18 cellular contexts compared by ENCODE assay signal in the genomic region with DNA sequence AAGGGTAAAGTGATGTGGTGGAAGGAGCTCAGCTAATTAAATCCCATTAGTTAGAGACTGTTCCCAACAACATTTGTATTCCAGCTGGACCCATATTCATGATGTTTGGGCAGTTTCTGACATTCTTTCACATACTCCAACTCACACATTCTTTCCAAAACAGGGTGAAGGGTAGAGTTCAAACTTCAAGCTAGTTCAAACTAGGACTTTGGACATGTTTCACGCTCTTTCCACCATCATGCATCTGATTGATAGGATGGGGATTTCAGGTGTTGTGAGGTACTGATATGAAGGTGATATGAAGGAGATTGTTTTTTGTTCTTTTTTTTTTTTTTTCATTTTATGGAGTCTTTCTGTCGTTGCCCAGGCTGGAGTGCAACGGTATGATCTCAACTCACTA.
DNase-seq lines count a peak whose midpoint lies in the region; ATAC-seq and TF ChIP-seq lines count a peak whose summit lies in the region.
"Had no signal": no experiment of that assay in that cellular context is flagged by ENCODE, and none has a peak within 500 bp of the region (broad histone marks: within the 10 kb centered on the region; RNA-seq: fewer than 3 reads in every experiment).

No MANE protein-coding gene starts in this region.

- H3K4me2 ChIP-seq in Karpas-422 (ENCODE audit: low read depth, low read length, poor library complexity, severe bottlenecking), result no peak overlapping the region
- H3K4me2 ChIP-seq: BLaER1 had no signal

- H3K27ac ChIP-seq in Karpas-422 (ENCODE audit: low read length) (no peak overlapping the region), liver (ENCODE audit: low read depth in 1 of 2, low read length in 2 of 2) (no peak overlapping the region)
- H3K27ac ChIP-seq: BLaER1, GM23248 had no signal

- no peak for TF ChIP-seq RAD21 in liver (IDR thresholded peaks at IDR 0.05)

- ATAC-seq in GM21737 (IDR thresholded peaks at IDR 0.05; ENCODE audit: unreplicated experiment), result no peak
- ATAC-seq: HCT116 had no signal

- no peaks in the 10 kb centered on the region for H3K36me3 ChIP-seq in Karpas-422 (ENCODE audit: insufficient read depth, low read length)
- H3K36me3 ChIP-seq in liver (ENCODE audit: control insufficient read depth in 4 of 4, insufficient read depth in 3 of 4, low read depth in 1 of 4, low read length in 3 of 4), result no peaks in the 10 kb centered on the region
- H3K36me3 ChIP-seq: BLaER1 had no signal

- H3K27ac Mint-ChIP-seq in nephron progenitor cell, result peak overlapping the region; percentile 87
- peak overlapping the region; percentile 95 for H3K27ac Mint-ChIP-seq in type B pancreatic cell
- H3K27ac Mint-ChIP-seq: CD4-positive, alpha-beta memory T cell; HFFc6; IgD-negative memory B cell had no signal

- no peak overlapping the region for H3K9ac ChIP-seq in Karpas-422 (ENCODE audit: low read length)
- H3K9ac ChIP-seq in liver (ENCODE audit: low read depth in 1 of 2, low read length in 2 of 2), result no peak overlapping the region
- H3K9ac ChIP-seq: BLaER1, GM23248 had no signal

- H3K27me3 ChIP-seq in Karpas-422 (ENCODE audit: low read length) (no peaks in the 10 kb centered on the region), liver (ENCODE audit: control insufficient read depth in 4 of 4, insufficient read depth in 4 of 4, low read length in 3 of 4) (no peaks in the 10 kb centered on the region)
- H3K27me3 ChIP-seq: BLaER1 had no signal

- H3K4me1 ChIP-seq in Karpas-422 (ENCODE audit: low read length) (no peaks in the 10 kb centered on the region), liver (ENCODE audit: control insufficient read depth in 4 of 4, insufficient read depth in 4 of 4, low read length in 3 of 4) (peaks cover 8 to 18% (median 12%) of the 10 kb centered on the region in 4 donors)
- H3K4me1 ChIP-seq: BLaER1 had no signal

- H3K9me3 ChIP-seq in Karpas-422 (ENCODE audit: low read length), result no peaks in the 10 kb centered on the region
- H3K9me3 ChIP-seq in liver (ENCODE audit: control insufficient read depth in 4 of 4, low read length in 3 of 4), result no peaks in the 10 kb centered on the region
- H3K9me3 ChIP-seq: BLaER1 had no signal

- no peaks in the 10 kb centered on the region for H3K9me2 ChIP-seq in Karpas-422 (replicated peaks; ENCODE audit: insufficient read depth, low read length)

- H3K79me2 ChIP-seq in Karpas-422 (ENCODE audit: low read length), result no peaks in the 10 kb centered on the region

- no peaks in the 10 kb centered on the region for H3K4me1 Mint-ChIP-seq in nephron progenitor cell
- no peaks in the 10 kb centered on the region for H3K4me1 Mint-ChIP-seq in type B pancreatic cell (ENCODE audit: unreplicated experiment)
- H3K4me1 Mint-ChIP-seq: CD14-positive monocyte; CD4-positive, alpha-beta memory T cell; IgD-negative memory B cell had no signal

- TF ChIP-seq CTCF in liver (IDR thresholded peaks at IDR 0.05; ENCODE audit: low read depth, low read length, missing input control), result no peak
- TF ChIP-seq CTCF in nephron progenitor cell (IDR thresholded peaks at IDR 0.05), result no peak
- no peak for TF ChIP-seq CTCF in type B pancreatic cell (conservative IDR thresholded peaks at IDR 0.05)

- no peak overlapping the region for H3K4me3 ChIP-seq in Karpas-422 (ENCODE audit: low read length)
- H3K4me3 ChIP-seq in liver (ENCODE audit: low read depth in 1 of 3, low read length in 3 of 3), result no peak overlapping the region
- H3K4me3 ChIP-seq: BLaER1, GM23248 had no signal

- H3K27me3 Mint-ChIP-seq in nephron progenitor cell (ENCODE audit: low read depth, poor library complexity) (no peaks in the 10 kb centered on the region), type B pancreatic cell (peaks cover 3% of the 10 kb centered on the region)

- H3K4me3 Mint-ChIP-seq in nephron progenitor cell (no peak overlapping the region), type B pancreatic cell (no peak overlapping the region)
- H3K4me3 Mint-ChIP-seq: CD14-positive monocyte; CD4-positive, alpha-beta memory T cell; HFFc6; IgD-negative memory B cell had no signal

- WGBS in liver, result 59% methylated on average over 3 of the region's 3 CpGs

- no peaks in the 10 kb centered on the region for H4K20me1 ChIP-seq in Karpas-422 (ENCODE audit: insufficient read depth, low read depth, low read length)
- H4K20me1 ChIP-seq: BLaER1 had no signal

- no peaks in the 10 kb centered on the region for H3K36me3 Mint-ChIP-seq in nephron progenitor cell (ENCODE audit: low read depth)
- H3K36me3 Mint-ChIP-seq in type B pancreatic cell, result peaks cover 4% of the 10 kb centered on the region
- H3K36me3 Mint-ChIP-seq: CD14-positive monocyte; CD4-positive, alpha-beta memory T cell; IgD-negative memory B cell had no signal

- DNase-seq in Karpas-422 (peak; percentile 14), nephron progenitor cell (no peak), type B pancreatic cell (ENCODE audit: extremely low spot score, unreplicated experiment) (no peak), NCI-H1694 treated with DMSO at 0.1 percent for 48 hours (lab: John Stamatoyannopoulos, UW) (no peak), NCI-H2227 (lab: John Stamatoyannopoulos, UW; ENCODE audit: unreplicated experiment) (no peak)
- DNase-seq: 8988T; CD4-positive, alpha-beta memory T cell; DMS 273 treated with DMSO at 0.1 percent for 48 hours; DMS53; GM23248; H7; HFFc6 had no signal

- no peak overlapping the region for H2AFZ ChIP-seq in Karpas-422 (ENCODE audit: low read length)
- H2AFZ ChIP-seq: GM23248 had no signal

- H3K9me3 Mint-ChIP-seq in nephron progenitor cell, result no peaks in the 10 kb centered on the region
- peaks cover 8% of the 10 kb centered on the region for H3K9me3 Mint-ChIP-seq in type B pancreatic cell
- H3K9me3 Mint-ChIP-seq: IgD-negative memory B cell had no signal

TF ChIP-seq in liver, 16 proteins besides CTCF, POLR2A, EP300 and RAD21:
- TF ChIP-seq RXRA (IDR thresholded peaks at IDR 0.05), result peak; percentile 81 to 82
- peak; percentile 92 to 94 for TF ChIP-seq HNF4A (conservative IDR thresholded peaks at IDR 0.05)
- peak; percentile 69 for TF ChIP-seq YY1 (IDR thresholded peaks at IDR 0.05)
- TF ChIP-seq ATF3 (IDR thresholded peaks at IDR 0.05), result no peak
- peak in 1 of 2 donors; percentile 61 for TF ChIP-seq JUND (IDR thresholded peaks at IDR 0.05)
- TF ChIP-seq, protein P1, sequence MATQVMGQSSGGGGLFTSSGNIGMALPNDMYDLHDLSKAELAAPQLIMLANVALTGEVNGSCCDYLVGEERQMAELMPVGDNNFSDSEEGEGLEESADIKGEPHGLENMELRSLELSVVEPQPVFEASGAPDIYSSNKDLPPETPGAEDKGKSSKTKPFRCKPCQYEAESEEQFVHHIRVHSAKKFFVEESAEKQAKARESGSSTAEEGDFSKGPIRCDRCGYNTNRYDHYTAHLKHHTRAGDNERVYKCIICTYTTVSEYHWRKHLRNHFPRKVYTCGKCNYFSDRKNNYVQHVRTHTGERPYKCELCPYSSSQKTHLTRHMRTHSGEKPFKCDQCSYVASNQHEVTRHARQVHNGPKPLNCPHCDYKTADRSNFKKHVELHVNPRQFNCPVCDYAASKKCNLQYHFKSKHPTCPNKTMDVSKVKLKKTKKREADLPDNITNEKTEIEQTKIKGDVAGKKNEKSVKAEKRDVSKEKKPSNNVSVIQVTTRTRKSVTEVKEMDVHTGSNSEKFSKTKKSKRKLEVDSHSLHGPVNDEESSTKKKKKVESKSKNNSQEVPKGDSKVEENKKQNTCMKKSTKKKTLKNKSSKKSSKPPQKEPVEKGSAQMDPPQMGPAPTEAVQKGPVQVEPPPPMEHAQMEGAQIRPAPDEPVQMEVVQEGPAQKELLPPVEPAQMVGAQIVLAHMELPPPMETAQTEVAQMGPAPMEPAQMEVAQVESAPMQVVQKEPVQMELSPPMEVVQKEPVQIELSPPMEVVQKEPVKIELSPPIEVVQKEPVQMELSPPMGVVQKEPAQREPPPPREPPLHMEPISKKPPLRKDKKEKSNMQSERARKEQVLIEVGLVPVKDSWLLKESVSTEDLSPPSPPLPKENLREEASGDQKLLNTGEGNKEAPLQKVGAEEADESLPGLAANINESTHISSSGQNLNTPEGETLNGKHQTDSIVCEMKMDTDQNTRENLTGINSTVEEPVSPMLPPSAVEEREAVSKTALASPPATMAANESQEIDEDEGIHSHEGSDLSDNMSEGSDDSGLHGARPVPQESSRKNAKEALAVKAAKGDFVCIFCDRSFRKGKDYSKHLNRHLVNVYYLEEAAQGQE (IDR thresholded peaks at IDR 0.05), result no peak
- peak; percentile 77 for TF ChIP-seq HNF4G (IDR thresholded peaks at IDR 0.05)
- TF ChIP-seq SP1 (IDR thresholded peaks at IDR 0.05), result peak; percentile 69
- no peak for TF ChIP-seq FOXA1 (IDR thresholded peaks at IDR 0.05)
- peak in 1 of 2 donors; percentile 27 for TF ChIP-seq EGR1 (IDR thresholded peaks at IDR 0.05; ENCODE audit: low read depth in 2 of 2)
- no peak for TF ChIP-seq TAF1 (conservative IDR thresholded peaks at IDR 0.05)
